1 cellular context compared by ENCODE assay signal in genomic region chr16:23537390-23537789, GRCh38.
TF ChIP-seq lines count a peak whose summit lies in the region.

No MANE protein-coding gene starts in this region.

TF ChIP-seq in HepG2, 621 proteins besides CTCF, POLR2A, EP300 and RAD21 (continued from another document and continues in another):
- no peak for TF ChIP-seq TEF (CRISPR knock-in tag; IDR thresholded peaks at IDR 0.05)
- TF ChIP-seq SIX4 (CRISPR knock-in tag; IDR thresholded peaks at IDR 0.05): no peak
- peak; percentile 62; the same call in 1 of the 2 replicates for TF ChIP-seq ARID3A (IDR thresholded peaks at IDR 0.05; ENCODE audit: low read depth, low read length)
- no peak for TF ChIP-seq KDM2A (CRISPR knock-in tag; IDR thresholded peaks at IDR 0.05; ENCODE audit: borderline replicate concordance, low read depth)
- TF ChIP-seq SP2 (CRISPR knock-in tag; IDR thresholded peaks at IDR 0.05): no peak
- no peak for TF ChIP-seq ZFYVE20 (CRISPR knock-in tag; IDR thresholded peaks at IDR 0.05; ENCODE audit: borderline replicate concordance, low read depth)
- no peak for TF ChIP-seq FOXA1 (IDR thresholded peaks at IDR 0.05)
- 0 out of 2 replicates have a peak, but pooled peaks have one; percentile 41 for TF ChIP-seq FOXA1 (CRISPR knock-in tag; IDR thresholded peaks at IDR 0.05)
- TF ChIP-seq ZC3H13 (CRISPR knock-in tag; IDR thresholded peaks at IDR 0.05): no peak
- no peak for TF ChIP-seq NFIB (CRISPR knock-in tag; IDR thresholded peaks at IDR 0.05; ENCODE audit: borderline replicate concordance)
- TF ChIP-seq TARDBP (CRISPR knock-in tag; IDR thresholded peaks at IDR 0.05): no peak
- TF ChIP-seq ZNF546 (CRISPR knock-in tag; conservative IDR thresholded peaks at IDR 0.05): no peak
- no peak for TF ChIP-seq ZSCAN22 (CRISPR knock-in tag; IDR thresholded peaks at IDR 0.05)
- TF ChIP-seq ZNF251 (CRISPR knock-in tag; IDR thresholded peaks at IDR 0.05): no peak
- TF ChIP-seq HCFC1 (IDR thresholded peaks at IDR 0.05; ENCODE audit: low read depth, low read length): no peak
- no peak for TF ChIP-seq ZNF235 (CRISPR knock-in tag; IDR thresholded peaks at IDR 0.05; ENCODE audit: borderline replicate concordance)
- TF ChIP-seq KAT7 (CRISPR knock-in tag; IDR thresholded peaks at IDR 0.05; ENCODE audit: borderline replicate concordance): 0 out of 2 replicates have a peak, but pooled peaks have one; percentile 71
- no peak for TF ChIP-seq ZNF230 (CRISPR knock-in tag; IDR thresholded peaks at IDR 0.05)
- no peak for TF ChIP-seq FOXK2 (IDR thresholded peaks at IDR 0.05)
- no peak for TF ChIP-seq POGZ (CRISPR knock-in tag; IDR thresholded peaks at IDR 0.05)
- TF ChIP-seq CERS6 (CRISPR knock-in tag; IDR thresholded peaks at IDR 0.05): no peak
- TF ChIP-seq TBL1XR1 (IDR thresholded peaks at IDR 0.05; ENCODE audit: borderline replicate concordance, low read length, partially characterized antibody): no peak
- no peak for TF ChIP-seq ZNF225 (CRISPR knock-in tag; IDR thresholded peaks at IDR 0.05)
- no peak for TF ChIP-seq ZNF362 (CRISPR knock-in tag; IDR thresholded peaks at IDR 0.05; ENCODE audit: borderline replicate concordance)
- TF ChIP-seq MLXIP (CRISPR knock-in tag; IDR thresholded peaks at IDR 0.05; ENCODE audit: borderline replicate concordance): no peak
- no peak; the same call in 1 of the 2 replicates for TF ChIP-seq KLF6 (CRISPR knock-in tag; IDR thresholded peaks at IDR 0.05)
- TF ChIP-seq PCBP1 (IDR thresholded peaks at IDR 0.05; ENCODE audit: borderline replicate concordance, low read depth, low read length): no peak
- TF ChIP-seq ZFP1 (CRISPR knock-in tag; IDR thresholded peaks at IDR 0.05): 0 out of 2 replicates have a peak, but pooled peaks have one; percentile 19
- peak in 1 of 2 experiments; percentile 52; a peak in 1 of 4 replicates for TF ChIP-seq KLF16 (CRISPR knock-in tag; IDR thresholded peaks at IDR 0.05)
- no peak for TF ChIP-seq CREBL2 (CRISPR knock-in tag; IDR thresholded peaks at IDR 0.05; ENCODE audit: borderline replicate concordance)
- no peak for TF ChIP-seq ZNF333 (CRISPR knock-in tag; IDR thresholded peaks at IDR 0.05; ENCODE audit: borderline replicate concordance)
- 0 out of 2 replicates have a peak, but pooled peaks have one; percentile 29 for TF ChIP-seq SPEN (CRISPR knock-in tag; IDR thresholded peaks at IDR 0.05; ENCODE audit: low read depth)
- TF ChIP-seq ZNF775 (CRISPR knock-in tag; IDR thresholded peaks at IDR 0.05; ENCODE audit: borderline replicate concordance): no peak
- no peak for TF ChIP-seq SRSF9 (IDR thresholded peaks at IDR 0.05; ENCODE audit: borderline replicate concordance, insufficient read depth, low read depth, low read length, poor library complexity, severe bottlenecking)
- TF ChIP-seq TCF12 (IDR thresholded peaks at IDR 0.05): no peak
- TF ChIP-seq TCF12 (CRISPR knock-in tag; IDR thresholded peaks at IDR 0.05): no peak
- TF ChIP-seq ZNF17 (CRISPR knock-in tag; IDR thresholded peaks at IDR 0.05): no peak
- no peak for TF ChIP-seq CSRNP2 (CRISPR knock-in tag; conservative IDR thresholded peaks at IDR 0.05; ENCODE audit: low read depth)
- no peak for TF ChIP-seq ZNF335 (CRISPR knock-in tag; IDR thresholded peaks at IDR 0.05)
- TF ChIP-seq HNF1B (CRISPR knock-in tag; IDR thresholded peaks at IDR 0.05): no peak
- TF ChIP-seq ZFP36 (IDR thresholded peaks at IDR 0.05; ENCODE audit: borderline replicate concordance, low read depth, low read length, partially characterized antibody): no peak
- no peak for TF ChIP-seq GTF3A (CRISPR knock-in tag; conservative IDR thresholded peaks at IDR 0.05)
- TF ChIP-seq ZNF652 (CRISPR knock-in tag; IDR thresholded peaks at IDR 0.05; ENCODE audit: borderline replicate concordance, low read depth): no peak
- no peak for TF ChIP-seq ASH2L (IDR thresholded peaks at IDR 0.05; ENCODE audit: insufficient read length, low read depth, low read length)
- TF ChIP-seq ZNF850 (CRISPR knock-in tag; conservative IDR thresholded peaks at IDR 0.05): no peak
- no peak for TF ChIP-seq ZNF138 (CRISPR knock-in tag; IDR thresholded peaks at IDR 0.05; ENCODE audit: low read depth)
- TF ChIP-seq GATA4 (IDR thresholded peaks at IDR 0.05; ENCODE audit: borderline replicate concordance, low read depth): no peak
- no peak for TF ChIP-seq THAP8 (CRISPR knock-in tag; IDR thresholded peaks at IDR 0.05; ENCODE audit: borderline replicate concordance)
- no peak for TF ChIP-seq ZNF232 (CRISPR knock-in tag; IDR thresholded peaks at IDR 0.05; ENCODE audit: borderline replicate concordance)
- no peak for TF ChIP-seq ZSCAN29 (CRISPR knock-in tag; conservative IDR thresholded peaks at IDR 0.05)
- no peak for TF ChIP-seq ZNF496 (CRISPR knock-in tag; IDR thresholded peaks at IDR 0.05; ENCODE audit: insufficient replicate concordance)
- no peak for TF ChIP-seq ZNF484 (CRISPR knock-in tag; IDR thresholded peaks at IDR 0.05; ENCODE audit: borderline replicate concordance, low read depth)
- TF ChIP-seq BCL3 (CRISPR knock-in tag; IDR thresholded peaks at IDR 0.05): no peak
- no peak for TF ChIP-seq CBX2 (IDR thresholded peaks at IDR 0.05; ENCODE audit: low read depth, low read length)
- no peak for TF ChIP-seq CBX2 (CRISPR knock-in tag; IDR thresholded peaks at IDR 0.05; ENCODE audit: low read depth)
- TF ChIP-seq CAMTA2 (CRISPR knock-in tag; IDR thresholded peaks at IDR 0.05; ENCODE audit: borderline replicate concordance): no peak
- TF ChIP-seq ZNF790 (CRISPR knock-in tag; IDR thresholded peaks at IDR 0.05; ENCODE audit: borderline replicate concordance): no peak
- TF ChIP-seq TEAD3 (CRISPR knock-in tag; optimal IDR thresholded peaks at IDR 0.05; ENCODE audit: borderline replicate concordance): peak; percentile 99
- TF ChIP-seq ZNF770 (CRISPR knock-in tag; IDR thresholded peaks at IDR 0.05): no peak
- no peak for TF ChIP-seq HHEX (CRISPR knock-in tag; IDR thresholded peaks at IDR 0.05)
- TF ChIP-seq ZBTB7B (CRISPR knock-in tag; IDR thresholded peaks at IDR 0.05): no peak
